Comparison of ENCODE assay signal across 11 cellular contexts in genomic region chrX:155888139-155888538, GRCh38. TPM values are rescaled to one million over a fixed set of nuclear protein-coding genes. Genes with fewer than 3 reads are reported as not detected.
DNase-seq lines count a peak whose midpoint lies in the region; ATAC-seq and TF ChIP-seq lines count a peak whose summit lies in the region.
"Had no signal": no experiment of that assay in that cellular context is flagged by ENCODE, and none has a peak within 500 bp of the region (broad histone marks: within the 10 kb centered on the region; RNA-seq: fewer than 3 reads in every experiment).

No MANE protein-coding gene starts in this region.

- H3K4me3 ChIP-seq in GM23248: no peak overlapping the region
- no peak overlapping the region for H3K4me3 ChIP-seq in osteoblast (ENCODE audit: insufficient read depth, low read length)
- H3K4me3 ChIP-seq: esophagus muscularis mucosa, Peyer's patch had no signal

- 0 out of 2 replicates have a peak, but pooled peaks cover 4% of the 10 kb centered on the region for H3F3A ChIP-seq in GM23248 (ENCODE audit: insufficient read depth)

- H3K27ac ChIP-seq in GM23248 (peak overlapping the region; percentile 51), osteoblast (ENCODE audit: low read depth, low read length) (peak overlapping the region; percentile 24)
- H3K27ac ChIP-seq: esophagus muscularis mucosa, Peyer's patch had no signal

- H2AFZ ChIP-seq in GM23248: no peak overlapping the region
- H2AFZ ChIP-seq in osteoblast (ENCODE audit: low read length): no peak overlapping the region

- no peaks in the 10 kb centered on the region for H3K9me2 ChIP-seq in GM23248 (ENCODE audit: insufficient read depth)

- H3K36me3 ChIP-seq in GM23248 (ENCODE audit: low read depth) (no peaks in the 10 kb centered on the region), osteoblast (ENCODE audit: insufficient read depth, low read length) (no peaks in the 10 kb centered on the region)

- in situ Hi-C loops in GM23248 (cut with MboI): no loop called here

- H3K79me2 ChIP-seq in GM23248 (ENCODE audit: insufficient read depth) (peaks cover 61% of the 10 kb centered on the region), osteoblast (ENCODE audit: insufficient read depth, low read length) (peaks cover 32% of the 10 kb centered on the region)

- intact Hi-C loops in cardiac septum (cut with DNase I): no loop called here

- H3K4me2 ChIP-seq in GM23248 (ENCODE audit: unreplicated experiment) (peak overlapping the region; percentile 14), osteoblast (ENCODE audit: insufficient read depth, low read length) (no peak overlapping the region)

- H3K9me3 ChIP-seq in GM23248 (ENCODE audit: low read depth) (no peaks in the 10 kb centered on the region), osteoblast (ENCODE audit: low read depth, low read length) (no peaks in the 10 kb centered on the region)
- H3K9me3 ChIP-seq: esophagus muscularis mucosa, Peyer's patch had no signal

- no peaks in the 10 kb centered on the region; the same call in 1 of the 2 replicates for H4K20me1 ChIP-seq in GM23248 (ENCODE audit: insufficient read depth)
- H4K20me1 ChIP-seq in osteoblast (ENCODE audit: insufficient read depth, low read length): no peaks in the 10 kb centered on the region

- no peak overlapping the region for H3K9ac ChIP-seq in GM23248

- no peak for TF ChIP-seq CTCF in osteoblast (IDR thresholded peaks at IDR 0.05; ENCODE audit: extremely low read depth, low read depth, low read length)
- no peak for TF ChIP-seq CTCF in omental fat pad (IDR thresholded peaks at IDR 0.05)

- ATAC-seq in omental fat pad (ENCODE audit: low FRiP score) (no peak), HG03280 (IDR thresholded peaks at IDR 0.05; ENCODE audit: unreplicated experiment) (no peak)

- peaks cover 6% of the 10 kb centered on the region; the same call in 1 of the 2 replicates for H3K4me1 ChIP-seq in GM23248 (ENCODE audit: insufficient read depth)
- peaks cover 4% of the 10 kb centered on the region for H3K4me1 ChIP-seq in osteoblast (ENCODE audit: insufficient read depth, low read length)
- H3K4me1 ChIP-seq: Peyer's patch had no signal

- H3K27me3 ChIP-seq in GM23248 (replicated peaks; ENCODE audit: insufficient read depth) (no peaks in the 10 kb centered on the region), osteoblast (ENCODE audit: insufficient read depth, low read length) (no peaks in the 10 kb centered on the region)
- H3K27me3 ChIP-seq: esophagus muscularis mucosa, Peyer's patch had no signal

- 20 to 22% methylated on average over 3 of the region's 3 CpGs for WGBS in GM23248 (ENCODE audit: low coverage in 1 of 2, low lambda C conversion rate in 2 of 2, missing lambda C conversion rate in 2 of 2), 2 experiments

- peak; percentile 69 for DNase-seq in GM23248
- peak; percentile 72 for DNase-seq in NCI-H226
- DNase-seq in dermis blood vessel endothelial cell: peak; percentile 62
- no peak for DNase-seq in osteoblast (ENCODE audit: insufficient read length, low spot score, missing footprints)
- DNase-seq in omental fat pad (ENCODE audit: low spot score): no peak
- DNase-seq in cardiac septum (ENCODE audit: low spot score): no peak
- DNase-seq: activated CD4-positive, alpha-beta T cell treated with anti-CD3 and anti-CD28 coated beads for 4 hours; NCI-H146; Peyer's patch had no signal

RNA-seq across cellular contexts. Expression of gene VAMP7, which starts 7.0 kb away (rescaled TPM):
- 47.2 and 56.5 TPM in 2 replicates for total RNA-seq in GM23248 (2014; rRNA removed; shearing (Covaris generic))
- 62.3 and 64.6 TPM in 2 replicates for polyA plus RNA-seq in GM23248 (2016; fragmentation: Nextera tagmentation; extraction: Ambion mirVana)
- 46.5 and 66.2 TPM in 2 replicates for total RNA-seq in dermis blood vessel endothelial cell
- 49.9 and 50.4 TPM in 2 replicates for total RNA-seq in osteoblast
- total RNA-seq in omental fat pad: 10 to 100 TPM; 28.9 to 36.4 (median 33.4) TPM
- 19.5 TPM for total RNA-seq in cardiac septum

Comparison
In these comparisons a context has a peak if more than half of its experiments do, and no peak if none do; other contexts are left out.
1. DNase-seq: peak in GM23248 (single experiment), NCI-H226 (single experiment) and dermis blood vessel endothelial cell (single experiment); none in osteoblast (single experiment), omental fat pad (single experiment) and cardiac septum (single experiment).